9 cellular contexts compared by ENCODE assay signal in the genomic region with DNA sequence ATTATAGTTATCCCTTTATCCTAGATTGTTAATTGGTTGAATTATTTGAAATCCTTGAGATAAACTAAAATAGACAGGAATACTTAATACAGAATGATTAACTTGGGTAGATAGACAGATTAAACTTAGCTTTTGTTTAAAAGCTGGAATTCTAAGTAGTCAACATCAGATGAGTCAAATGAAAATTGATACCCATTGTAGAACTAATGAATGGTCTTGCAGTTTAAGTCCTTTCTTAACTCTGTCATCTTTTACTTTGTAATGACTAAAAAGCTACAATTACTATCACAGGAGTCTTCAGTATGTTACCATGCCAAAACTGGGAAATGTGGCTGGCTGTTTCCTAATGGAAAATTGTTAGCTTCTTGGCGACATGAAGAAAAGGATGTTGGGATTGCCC. TPM values are rescaled to one million over a fixed set of nuclear protein-coding genes. Genes with fewer than 3 reads are reported as not detected.
DNase-seq lines count a peak whose midpoint lies in the region; ATAC-seq, FAIRE-seq and TF ChIP-seq lines count a peak whose summit lies in the region.
"Had no signal": no experiment of that assay in that cellular context is flagged by ENCODE, and none has a peak within 500 bp of the region (broad histone marks: within the 10 kb centered on the region; RNA-seq: fewer than 3 reads in every experiment).

No MANE protein-coding gene starts in this region.

- intact Hi-C loops in sigmoid colon (cut with DNase I): no loop called here

- peak overlapping the region; percentile 62 to 87 (median 68) for H3K27ac ChIP-seq in Peyer's patch
- H3K27ac ChIP-seq in sigmoid colon: peak overlapping the region; percentile 72 to 81 (median 80)

- no peaks in the 10 kb centered on the region for H3K36me3 ChIP-seq in Peyer's patch
- H3K36me3 ChIP-seq in endocrine pancreas (ENCODE audit: control insufficient read depth, insufficient read depth, low read length): no peaks in the 10 kb centered on the region
- H3K36me3 ChIP-seq in sigmoid colon: no peaks in the 10 kb centered on the region
- H3K36me3 ChIP-seq: HAP-1 had no signal

- H3K4me1 ChIP-seq in Peyer's patch (no peaks in the 10 kb centered on the region), endocrine pancreas (ENCODE audit: control insufficient read depth, insufficient read depth, low read length) (no peaks in the 10 kb centered on the region), sigmoid colon (peaks cover 0 to 14% (median 5%) of the 10 kb centered on the region in 4 donors)

- H3K9ac ChIP-seq in endocrine pancreas (ENCODE audit: control insufficient read depth, insufficient read depth, low read length): no peak overlapping the region

- no peaks in the 10 kb centered on the region for H3K9me3 ChIP-seq in Peyer's patch
- H3K9me3 ChIP-seq in endocrine pancreas (ENCODE audit: control insufficient read depth, low read length): no peaks in the 10 kb centered on the region
- H3K9me3 ChIP-seq in sigmoid colon: no peaks in the 10 kb centered on the region
- H3K9me3 ChIP-seq: HAP-1 had no signal

- H3K4me3 ChIP-seq in Peyer's patch (no peak overlapping the region), endocrine pancreas (ENCODE audit: control insufficient read depth, insufficient read depth, low read length) (peak overlapping the region; percentile 96), sigmoid colon (peak overlapping the region in 1 of 4 donors; percentile 53)

- no peak for DNase-seq in GM12892 (ENCODE audit: insufficient read length)
- no peak for DNase-seq in Peyer's patch
- DNase-seq in sigmoid colon: no peak
- DNase-seq in stimulated activated CD4-positive, alpha-beta T cell treated with anti-CD3 and anti-CD28 coated beads, Interleukin-2, amount 100 ng/mL, for 48 hours: no peak
- no peak for DNase-seq in SKM-1 (lab: John Stamatoyannopoulos, UW; ENCODE audit: unreplicated experiment)

- WGBS in sigmoid colon, 2 donors: 74 to 82% methylated on average over 1 of the region's 1 CpG

- FAIRE-seq in GM12892 (lab: Jason Lieb, UNC): peak; percentile 67

- ATAC-seq in HG03378 (IDR thresholded peaks at IDR 0.05; ENCODE audit: unreplicated experiment) (no peak), HG03460 (IDR thresholded peaks at IDR 0.05; ENCODE audit: unreplicated experiment) (no peak)

- no peak for TF ChIP-seq EP300 in sigmoid colon (IDR thresholded peaks at IDR 0.05)

- TF ChIP-seq POLR2A in GM12892 (IDR thresholded peaks at IDR 0.05; ENCODE audit: low read depth, low read length) (no peak), Peyer's patch (IDR thresholded peaks at IDR 0.05) (no peak), sigmoid colon (IDR thresholded peaks at IDR 0.05) (no peak)

- H3K27me3 ChIP-seq in Peyer's patch (no peaks in the 10 kb centered on the region), endocrine pancreas (ENCODE audit: control insufficient read depth, insufficient read depth, low read length) (no peaks in the 10 kb centered on the region), sigmoid colon (no peaks in the 10 kb centered on the region)

- TF ChIP-seq CTCF in Peyer's patch (IDR thresholded peaks at IDR 0.05): no peak
- TF ChIP-seq CTCF in sigmoid colon (IDR thresholded peaks at IDR 0.05): no peak

RNA-seq across cellular contexts. Expression of a gene that starts 20.3 kb away (rescaled TPM):
- polyA plus RNA-seq in GM12892 (2012; ENCODE audit: missing spikeins): 3.1 TPM
- total RNA-seq in Peyer's patch: 100 to 1,000 TPM in 1 of 4 donors, 10 to 100 TPM in 3; 13.5 to 223 (median 40.3) TPM
- 100 to 1,000 TPM; 135 to 214 (median 170) TPM for total RNA-seq in sigmoid colon
- polyA plus RNA-seq in sigmoid colon: 100 to 1,000 TPM in 1 of 3 donors, 10 to 100 TPM in 2; 52.5 to 132 (median 75.2) TPM
